Comparison of ENCODE assay signal across 1 cellular context in the genomic region with DNA sequence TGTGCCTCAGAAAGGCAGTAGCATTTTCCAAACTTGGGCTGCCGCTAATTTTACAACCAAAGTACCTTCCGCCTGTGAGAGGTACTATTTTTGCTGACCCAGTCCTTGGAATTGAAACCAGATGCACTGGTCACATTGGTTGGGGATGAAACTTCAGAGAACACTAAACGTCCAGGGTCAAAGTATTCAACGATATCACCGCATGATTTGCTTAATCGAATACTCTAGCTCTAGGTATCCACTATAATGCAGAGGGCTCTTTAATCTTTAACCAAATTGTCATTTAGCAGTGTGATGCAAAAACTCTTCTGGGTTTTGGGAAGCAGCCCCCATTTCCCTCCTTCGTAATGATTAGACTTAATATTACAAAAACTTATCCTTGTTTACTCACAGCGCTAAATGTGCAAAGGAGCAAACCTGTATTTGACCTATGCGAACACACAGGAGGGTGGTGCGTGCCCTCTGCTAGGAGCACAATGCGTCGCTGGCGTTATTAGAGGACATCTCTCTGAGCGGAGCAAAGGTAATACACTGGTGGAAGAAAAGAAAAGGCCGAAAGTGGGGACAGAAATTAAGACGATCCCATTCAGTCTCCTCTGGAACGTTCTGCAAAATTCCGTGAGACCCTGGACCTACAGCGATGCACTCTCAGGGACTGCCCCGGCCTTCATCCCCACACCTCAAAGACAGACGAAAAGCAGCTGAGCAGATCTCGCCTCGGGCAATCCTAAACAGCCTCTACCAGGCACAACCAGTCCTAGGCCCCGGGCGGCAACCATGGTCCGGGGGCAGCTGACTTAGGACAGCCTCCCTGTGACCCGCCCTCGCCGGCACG.
TF ChIP-seq lines count a peak whose summit lies in the region.

No MANE protein-coding gene starts in this region.

TF ChIP-seq in H1, 55 proteins besides CTCF, POLR2A, EP300 and RAD21 (continued from another document):
- TF ChIP-seq HDAC2 (IDR thresholded peaks at IDR 0.05; ENCODE audit: borderline replicate concordance in 1 of 2, low read depth in 2 of 2, low read length in 2 of 2) (no peak), SP4 (IDR thresholded peaks at IDR 0.05; ENCODE audit: low read length) (no peak), POU5F1 (IDR thresholded peaks at IDR 0.05; ENCODE audit: low read depth, low read length) (no peak), GABPA (IDR thresholded peaks at IDR 0.05; ENCODE audit: borderline replicate concordance, insufficient read depth, low read length) (no peak), KDM4A (IDR thresholded peaks at IDR 0.05; ENCODE audit: low read depth, low read length, severe bottlenecking) (no peak), SIN3A (conservative IDR thresholded peaks at IDR 0.05 in 1 of 2, IDR thresholded peaks at IDR 0.05 in 1 of 2; ENCODE audit: low read depth in 1 of 2, low read length in 2 of 2) (no peak), GTF2F1 (IDR thresholded peaks at IDR 0.05; ENCODE audit: borderline replicate concordance, low read depth, low read length) (no peak), YY1 (IDR thresholded peaks at IDR 0.05; ENCODE audit: low read depth, low read length) (no peak), BRCA1 (IDR thresholded peaks at IDR 0.05; ENCODE audit: low read depth, low read length) (no peak), RXRA (IDR thresholded peaks at IDR 0.05; ENCODE audit: insufficient read depth, low read depth, low read length) (no peak), EZH2 (IDR thresholded peaks at IDR 0.05; ENCODE audit: low read depth, low read length, severe bottlenecking) (no peak), NANOG (IDR thresholded peaks at IDR 0.05; ENCODE audit: insufficient read depth, low read depth, low read length, poor library complexity, severe bottlenecking) (no peak), JUND (IDR thresholded peaks at IDR 0.05; ENCODE audit: low read length) (no peak), RBBP5 (IDR thresholded peaks at IDR 0.05; ENCODE audit: borderline replicate concordance, low read depth, low read length) (0 out of 2 replicates have a peak, but pooled peaks have one; percentile 27), JUN (IDR thresholded peaks at IDR 0.05; ENCODE audit: low read depth, low read length) (no peak), KDM1A (IDR thresholded peaks at IDR 0.05; ENCODE audit: borderline replicate concordance, low read length) (no peak), CEBPB (IDR thresholded peaks at IDR 0.05; ENCODE audit: low read depth, low read length) (no peak), TEAD4 (IDR thresholded peaks at IDR 0.05; ENCODE audit: low read depth, low read length) (no peak), CREB1 (IDR thresholded peaks at IDR 0.05) (no peak), RNF2 (IDR thresholded peaks at IDR 0.05; ENCODE audit: borderline replicate concordance, low read depth, low read length, missing control alignments, poor library complexity, severe bottlenecking) (no peak), ZNF274 (IDR thresholded peaks at IDR 0.05; ENCODE audit: borderline replicate concordance, extremely low read depth, low read length) (no peak), KDM5A (IDR thresholded peaks at IDR 0.05; ENCODE audit: low read length) (no peak), SAP30 (IDR thresholded peaks at IDR 0.05; ENCODE audit: insufficient read depth, insufficient replicate concordance, low read length) (no peak), SUZ12 (IDR thresholded peaks at IDR 0.05; ENCODE audit: low read length) (0 out of 2 replicates have a peak, but pooled peaks have one; percentile 3), BACH1 (IDR thresholded peaks at IDR 0.05; ENCODE audit: low read length) (no peak), TAF1 (IDR thresholded peaks at IDR 0.05; ENCODE audit: low read depth, low read length) (peak; percentile 36; the same call in 1 of the 2 replicates), NRF1 (IDR thresholded peaks at IDR 0.05; ENCODE audit: low read depth, low read length) (no peak), ASH2L (IDR thresholded peaks at IDR 0.05; ENCODE audit: low read length) (peak; percentile 10), RFX5 (IDR thresholded peaks at IDR 0.05; ENCODE audit: borderline replicate concordance, low read depth, low read length) (no peak), TAF7 (optimal IDR thresholded peaks at IDR 0.05; ENCODE audit: borderline replicate concordance, low read depth, low read length) (no peak), PHF8 (conservative IDR thresholded peaks at IDR 0.05; ENCODE audit: low read depth, low read length) (peak; percentile 20; the same call in 1 of the 2 replicates), SP2 (IDR thresholded peaks at IDR 0.05; ENCODE audit: low read length) (no peak), SIRT6 (IDR thresholded peaks at IDR 0.05; ENCODE audit: low read length) (no peak), SP1 (IDR thresholded peaks at IDR 0.05; ENCODE audit: low read depth, low read length) (no peak), SIX5 (IDR thresholded peaks at IDR 0.05; ENCODE audit: low read depth, low read length) (no peak), CTBP2 (IDR thresholded peaks at IDR 0.05; ENCODE audit: borderline replicate concordance, insufficient read depth, insufficient read length, low read length) (no peak), SRF (IDR thresholded peaks at IDR 0.05; ENCODE audit: low read depth, low read length) (no peak), CHD1 (IDR thresholded peaks at IDR 0.05; ENCODE audit: low read depth, low read length) (no peak), TBP (IDR thresholded peaks at IDR 0.05; ENCODE audit: low read depth, low read length) (0 out of 2 replicates have a peak, but pooled peaks have one; percentile 44), POLR2AphosphoS5 (IDR thresholded peaks at IDR 0.05; ENCODE audit: low read depth, low read length) (0 out of 2 replicates have a peak, but pooled peaks have one; percentile 51), CHD2 (IDR thresholded peaks at IDR 0.05; ENCODE audit: low read length) (no peak), BCL11A (IDR thresholded peaks at IDR 0.05; ENCODE audit: low read depth in 2 of 2, low read length in 2 of 2) (no peak), HDAC6 (IDR thresholded peaks at IDR 0.05; ENCODE audit: low read depth, low read length) (no peak), TCF12 (IDR thresholded peaks at IDR 0.05; ENCODE audit: low read depth, low read length) (no peak), MAFK (IDR thresholded peaks at IDR 0.05; ENCODE audit: low read depth, low read length) (no peak), CBX5 (IDR thresholded peaks at IDR 0.05; ENCODE audit: low read depth, low read length) (no peak), EGR1 (IDR thresholded peaks at IDR 0.05; ENCODE audit: borderline replicate concordance, low read depth, low read length) (no peak), CBX8 (IDR thresholded peaks at IDR 0.05; ENCODE audit: borderline replicate concordance, low read depth, low read length) (no peak)
- TF ChIP-seq, protein P1, sequence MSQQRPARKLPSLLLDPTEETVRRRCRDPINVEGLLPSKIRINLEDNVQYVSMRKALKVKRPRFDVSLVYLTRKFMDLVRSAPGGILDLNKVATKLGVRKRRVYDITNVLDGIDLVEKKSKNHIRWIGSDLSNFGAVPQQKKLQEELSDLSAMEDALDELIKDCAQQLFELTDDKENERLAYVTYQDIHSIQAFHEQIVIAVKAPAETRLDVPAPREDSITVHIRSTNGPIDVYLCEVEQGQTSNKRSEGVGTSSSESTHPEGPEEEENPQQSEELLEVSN (IDR thresholded peaks at IDR 0.05) = peak; percentile 32; the same call in 1 of the 2 replicates
- TF ChIP-seq, protein P2, sequence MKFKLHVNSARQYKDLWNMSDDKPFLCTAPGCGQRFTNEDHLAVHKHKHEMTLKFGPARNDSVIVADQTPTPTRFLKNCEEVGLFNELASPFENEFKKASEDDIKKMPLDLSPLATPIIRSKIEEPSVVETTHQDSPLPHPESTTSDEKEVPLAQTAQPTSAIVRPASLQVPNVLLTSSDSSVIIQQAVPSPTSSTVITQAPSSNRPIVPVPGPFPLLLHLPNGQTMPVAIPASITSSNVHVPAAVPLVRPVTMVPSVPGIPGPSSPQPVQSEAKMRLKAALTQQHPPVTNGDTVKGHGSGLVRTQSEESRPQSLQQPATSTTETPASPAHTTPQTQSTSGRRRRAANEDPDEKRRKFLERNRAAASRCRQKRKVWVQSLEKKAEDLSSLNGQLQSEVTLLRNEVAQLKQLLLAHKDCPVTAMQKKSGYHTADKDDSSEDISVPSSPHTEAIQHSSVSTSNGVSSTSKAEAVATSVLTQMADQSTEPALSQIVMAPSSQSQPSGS (IDR thresholded peaks at IDR 0.05; ENCODE audit: low read length) = no peak
- TF ChIP-seq, protein P3, sequence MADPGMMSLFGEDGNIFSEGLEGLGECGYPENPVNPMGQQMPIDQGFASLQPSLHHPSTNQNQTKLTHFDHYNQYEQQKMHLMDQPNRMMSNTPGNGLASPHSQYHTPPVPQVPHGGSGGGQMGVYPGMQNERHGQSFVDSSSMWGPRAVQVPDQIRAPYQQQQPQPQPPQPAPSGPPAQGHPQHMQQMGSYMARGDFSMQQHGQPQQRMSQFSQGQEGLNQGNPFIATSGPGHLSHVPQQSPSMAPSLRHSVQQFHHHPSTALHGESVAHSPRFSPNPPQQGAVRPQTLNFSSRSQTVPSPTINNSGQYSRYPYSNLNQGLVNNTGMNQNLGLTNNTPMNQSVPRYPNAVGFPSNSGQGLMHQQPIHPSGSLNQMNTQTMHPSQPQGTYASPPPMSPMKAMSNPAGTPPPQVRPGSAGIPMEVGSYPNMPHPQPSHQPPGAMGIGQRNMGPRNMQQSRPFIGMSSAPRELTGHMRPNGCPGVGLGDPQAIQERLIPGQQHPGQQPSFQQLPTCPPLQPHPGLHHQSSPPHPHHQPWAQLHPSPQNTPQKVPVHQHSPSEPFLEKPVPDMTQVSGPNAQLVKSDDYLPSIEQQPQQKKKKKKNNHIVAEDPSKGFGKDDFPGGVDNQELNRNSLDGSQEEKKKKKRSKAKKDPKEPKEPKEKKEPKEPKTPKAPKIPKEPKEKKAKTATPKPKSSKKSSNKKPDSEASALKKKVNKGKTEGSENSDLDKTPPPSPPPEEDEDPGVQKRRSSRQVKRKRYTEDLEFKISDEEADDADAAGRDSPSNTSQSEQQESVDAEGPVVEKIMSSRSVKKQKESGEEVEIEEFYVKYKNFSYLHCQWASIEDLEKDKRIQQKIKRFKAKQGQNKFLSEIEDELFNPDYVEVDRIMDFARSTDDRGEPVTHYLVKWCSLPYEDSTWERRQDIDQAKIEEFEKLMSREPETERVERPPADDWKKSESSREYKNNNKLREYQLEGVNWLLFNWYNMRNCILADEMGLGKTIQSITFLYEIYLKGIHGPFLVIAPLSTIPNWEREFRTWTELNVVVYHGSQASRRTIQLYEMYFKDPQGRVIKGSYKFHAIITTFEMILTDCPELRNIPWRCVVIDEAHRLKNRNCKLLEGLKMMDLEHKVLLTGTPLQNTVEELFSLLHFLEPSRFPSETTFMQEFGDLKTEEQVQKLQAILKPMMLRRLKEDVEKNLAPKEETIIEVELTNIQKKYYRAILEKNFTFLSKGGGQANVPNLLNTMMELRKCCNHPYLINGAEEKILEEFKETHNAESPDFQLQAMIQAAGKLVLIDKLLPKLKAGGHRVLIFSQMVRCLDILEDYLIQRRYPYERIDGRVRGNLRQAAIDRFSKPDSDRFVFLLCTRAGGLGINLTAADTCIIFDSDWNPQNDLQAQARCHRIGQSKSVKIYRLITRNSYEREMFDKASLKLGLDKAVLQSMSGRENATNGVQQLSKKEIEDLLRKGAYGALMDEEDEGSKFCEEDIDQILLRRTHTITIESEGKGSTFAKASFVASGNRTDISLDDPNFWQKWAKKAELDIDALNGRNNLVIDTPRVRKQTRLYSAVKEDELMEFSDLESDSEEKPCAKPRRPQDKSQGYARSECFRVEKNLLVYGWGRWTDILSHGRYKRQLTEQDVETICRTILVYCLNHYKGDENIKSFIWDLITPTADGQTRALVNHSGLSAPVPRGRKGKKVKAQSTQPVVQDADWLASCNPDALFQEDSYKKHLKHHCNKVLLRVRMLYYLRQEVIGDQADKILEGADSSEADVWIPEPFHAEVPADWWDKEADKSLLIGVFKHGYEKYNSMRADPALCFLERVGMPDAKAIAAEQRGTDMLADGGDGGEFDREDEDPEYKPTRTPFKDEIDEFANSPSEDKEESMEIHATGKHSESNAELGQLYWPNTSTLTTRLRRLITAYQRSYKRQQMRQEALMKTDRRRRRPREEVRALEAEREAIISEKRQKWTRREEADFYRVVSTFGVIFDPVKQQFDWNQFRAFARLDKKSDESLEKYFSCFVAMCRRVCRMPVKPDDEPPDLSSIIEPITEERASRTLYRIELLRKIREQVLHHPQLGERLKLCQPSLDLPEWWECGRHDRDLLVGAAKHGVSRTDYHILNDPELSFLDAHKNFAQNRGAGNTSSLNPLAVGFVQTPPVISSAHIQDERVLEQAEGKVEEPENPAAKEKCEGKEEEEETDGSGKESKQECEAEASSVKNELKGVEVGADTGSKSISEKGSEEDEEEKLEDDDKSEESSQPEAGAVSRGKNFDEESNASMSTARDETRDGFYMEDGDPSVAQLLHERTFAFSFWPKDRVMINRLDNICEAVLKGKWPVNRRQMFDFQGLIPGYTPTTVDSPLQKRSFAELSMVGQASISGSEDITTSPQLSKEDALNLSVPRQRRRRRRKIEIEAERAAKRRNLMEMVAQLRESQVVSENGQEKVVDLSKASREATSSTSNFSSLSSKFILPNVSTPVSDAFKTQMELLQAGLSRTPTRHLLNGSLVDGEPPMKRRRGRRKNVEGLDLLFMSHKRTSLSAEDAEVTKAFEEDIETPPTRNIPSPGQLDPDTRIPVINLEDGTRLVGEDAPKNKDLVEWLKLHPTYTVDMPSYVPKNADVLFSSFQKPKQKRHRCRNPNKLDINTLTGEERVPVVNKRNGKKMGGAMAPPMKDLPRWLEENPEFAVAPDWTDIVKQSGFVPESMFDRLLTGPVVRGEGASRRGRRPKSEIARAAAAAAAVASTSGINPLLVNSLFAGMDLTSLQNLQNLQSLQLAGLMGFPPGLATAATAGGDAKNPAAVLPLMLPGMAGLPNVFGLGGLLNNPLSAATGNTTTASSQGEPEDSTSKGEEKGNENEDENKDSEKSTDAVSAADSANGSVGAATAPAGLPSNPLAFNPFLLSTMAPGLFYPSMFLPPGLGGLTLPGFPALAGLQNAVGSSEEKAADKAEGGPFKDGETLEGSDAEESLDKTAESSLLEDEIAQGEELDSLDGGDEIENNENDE (IDR thresholded peaks at IDR 0.05; ENCODE audit: insufficient replicate concordance, low read length) = no peak
- TF ChIP-seq, protein P4, sequence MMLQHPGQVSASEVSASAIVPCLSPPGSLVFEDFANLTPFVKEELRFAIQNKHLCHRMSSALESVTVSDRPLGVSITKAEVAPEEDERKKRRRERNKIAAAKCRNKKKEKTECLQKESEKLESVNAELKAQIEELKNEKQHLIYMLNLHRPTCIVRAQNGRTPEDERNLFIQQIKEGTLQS (IDR thresholded peaks at IDR 0.05; ENCODE audit: insufficient read depth, low read depth, low read length) = no peak
- TF ChIP-seq, protein P5, sequence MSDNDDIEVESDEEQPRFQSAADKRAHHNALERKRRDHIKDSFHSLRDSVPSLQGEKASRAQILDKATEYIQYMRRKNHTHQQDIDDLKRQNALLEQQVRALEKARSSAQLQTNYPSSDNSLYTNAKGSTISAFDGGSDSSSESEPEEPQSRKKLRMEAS (IDR thresholded peaks at IDR 0.05) = no peak
- TF ChIP-seq, protein P6, sequence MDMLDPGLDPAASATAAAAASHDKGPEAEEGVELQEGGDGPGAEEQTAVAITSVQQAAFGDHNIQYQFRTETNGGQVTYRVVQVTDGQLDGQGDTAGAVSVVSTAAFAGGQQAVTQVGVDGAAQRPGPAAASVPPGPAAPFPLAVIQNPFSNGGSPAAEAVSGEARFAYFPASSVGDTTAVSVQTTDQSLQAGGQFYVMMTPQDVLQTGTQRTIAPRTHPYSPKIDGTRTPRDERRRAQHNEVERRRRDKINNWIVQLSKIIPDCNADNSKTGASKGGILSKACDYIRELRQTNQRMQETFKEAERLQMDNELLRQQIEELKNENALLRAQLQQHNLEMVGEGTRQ (IDR thresholded peaks at IDR 0.05; ENCODE audit: low read length) = 0 out of 2 replicates have a peak, but pooled peaks have one; percentile 15
